ENCODE assay signal across 15 cellular contexts in the genomic region with DNA sequence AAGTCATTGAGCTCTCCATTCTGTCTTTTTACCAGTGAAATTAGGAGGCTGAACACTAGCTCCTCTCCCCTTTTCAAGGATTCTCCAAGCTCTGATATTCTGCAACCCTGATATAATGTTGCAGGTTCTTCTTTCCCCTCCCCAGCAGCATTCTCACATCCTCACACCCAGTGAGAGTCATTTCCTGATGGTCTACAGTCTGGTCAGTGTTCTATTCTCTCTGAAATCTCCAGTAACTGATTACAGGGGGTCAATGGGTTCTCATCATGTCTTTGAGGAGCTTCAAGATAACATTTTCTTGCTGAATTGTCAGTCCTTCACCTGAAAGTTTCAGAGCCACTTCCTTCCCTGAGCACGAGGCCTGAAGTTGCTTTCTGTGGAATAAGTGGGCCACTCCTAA.
"Had no signal": no experiment of that assay in that cellular context is flagged by ENCODE, and none has a peak within 500 bp of the region (broad histone marks: within the 10 kb centered on the region; RNA-seq: fewer than 3 reads in every experiment).

No MANE protein-coding gene starts in this region.

- H3K27ac ChIP-seq: coronary artery, gastroesophageal sphincter, upper lobe of right lung had no signal

- H3K9me3 ChIP-seq: gastroesophageal sphincter, upper lobe of right lung had no signal

- H3K4me3 Mint-ChIP-seq: activated CD8-positive, alpha-beta T cell treated with anti-CD3 and anti-CD28 coated beads, Interleukin-2, amount 10 ng/mL, durations not matched to agents 7 days and 5 days; activated naive CD4-positive, alpha-beta T cell treated with anti-CD3 and anti-CD28 coated beads for 36 hours; activated T-helper 1 cell treated with anti-CD3 and anti-CD28 coated beads, Interleukin-12 subunit alpha, Interleukin-12 subunit beta, Interleukin-2, Interleukin-4 antibody, amounts not matched to agents 30 ng/mL and 10 ng/mL and 1 ng/mL, durations not matched to agents 14 hours and 24 hours and 36 hours; stimulated activated naive CD8-positive, alpha-beta T cell treated with anti-CD3 and anti-CD28 coated beads, Interleukin-15, Interleukin-2, amounts not matched to agents 100 ng/mL and 50 ng/mL, for 24 hours; WTC11 had no signal

- H3K36me3 Mint-ChIP-seq: WTC11 had no signal

- ATAC-seq: activated CD8-positive, alpha-beta T cell treated with anti-CD3 and anti-CD28 coated beads, Interleukin-2, amount 10 ng/mL, durations not matched to agents 7 days and 5 days; gastroesophageal sphincter; left ventricle myocardium superior; WTC11 had no signal

- DNase-seq: activated CD4-positive, alpha-beta T cell treated with anti-CD3 and anti-CD28 coated beads for 48 hours; activated CD8-positive, alpha-beta T cell treated with anti-CD3 and anti-CD28 coated beads, Interleukin-2, amount 10 ng/mL, durations not matched to agents 7 days and 5 days; activated naive CD4-positive, alpha-beta T cell treated with anti-CD3 and anti-CD28 coated beads for 36 hours; effector CD8-positive, alpha-beta T cell; kidney; left ventricle myocardium superior; stimulated activated CD4-positive, alpha-beta T cell treated with anti-CD3 and anti-CD28 coated beads, Interleukin-12 subunit alpha, Interleukin-12 subunit beta, amount 100 ng/mL, for 4 hours; stimulated activated CD4-positive, alpha-beta T cell treated with anti-CD3 and anti-CD28 coated beads, Interleukin-2, amount 100 ng/mL, for 48 hours; stimulated activated CD8-positive, alpha-beta memory T cell treated with anti-CD3 and anti-CD28 coated beads, Interleukin-4, amount 100 ng/mL, for 48 hours; upper lobe of right lung had no signal

- H3K27me3 Mint-ChIP-seq: stimulated activated naive CD8-positive, alpha-beta T cell treated with anti-CD3 and anti-CD28 coated beads, Interleukin-15, Interleukin-2, amounts not matched to agents 100 ng/mL and 50 ng/mL, for 24 hours had no signal

- H3K27me3 ChIP-seq: gastroesophageal sphincter, upper lobe of right lung had no signal

- H3K4me3 ChIP-seq: coronary artery, gastroesophageal sphincter, upper lobe of right lung had no signal

- H3K36me3 ChIP-seq: gastroesophageal sphincter, upper lobe of right lung had no signal

- H3K27ac Mint-ChIP-seq: activated CD8-positive, alpha-beta T cell treated with anti-CD3 and anti-CD28 coated beads, Interleukin-2, amount 10 ng/mL, durations not matched to agents 7 days and 5 days; activated naive CD4-positive, alpha-beta T cell treated with anti-CD3 and anti-CD28 coated beads for 36 hours; activated T-helper 1 cell treated with anti-CD3 and anti-CD28 coated beads, Interleukin-12 subunit alpha, Interleukin-12 subunit beta, Interleukin-2, Interleukin-4 antibody, amounts not matched to agents 30 ng/mL and 10 ng/mL and 1 ng/mL, durations not matched to agents 14 hours and 24 hours and 36 hours; stimulated activated naive CD8-positive, alpha-beta T cell treated with anti-CD3 and anti-CD28 coated beads, Interleukin-15, Interleukin-2, amounts not matched to agents 100 ng/mL and 50 ng/mL, for 24 hours; WTC11 had no signal

- H3K9me3 Mint-ChIP-seq: activated T-helper 1 cell treated with anti-CD3 and anti-CD28 coated beads, Interleukin-12 subunit alpha, Interleukin-12 subunit beta, Interleukin-2, Interleukin-4 antibody, amounts not matched to agents 30 ng/mL and 10 ng/mL and 1 ng/mL, durations not matched to agents 14 hours and 24 hours and 36 hours had no signal
